In genomic region chr12:121934318-121934682, GRCh38 we compare ENCODE assay signal across 16 cellular contexts.
"Had no signal": no experiment of that assay in that cellular context is flagged by ENCODE, and none has a peak within 500 bp of the region (broad histone marks: within the 10 kb centered on the region; RNA-seq: fewer than 3 reads in every experiment).

No MANE protein-coding gene starts in this region.

- H3K36me3 ChIP-seq: uterus, WERI-Rb-1 had no signal

- H3K27me3 ChIP-seq: esophagus muscularis mucosa, tibial nerve, uterus had no signal

- H3K4me3 Mint-ChIP-seq: activated naive CD8-positive, alpha-beta T cell; mesothelial cell of epicardium; natural killer cell treated with Interleukin-12 subunit alpha and Interleukin-12 subunit beta and Interleukin-15 and Interleukin-18, amount 100 ng/mL, for 72 hours had no signal

- H3K27me3 Mint-ChIP-seq: natural killer cell treated with Interleukin-12 subunit alpha and Interleukin-12 subunit beta and Interleukin-15 and Interleukin-18, amount 100 ng/mL, for 72 hours had no signal

- H3K27ac ChIP-seq: esophagus muscularis mucosa, tibial nerve, uterus, WERI-Rb-1 had no signal

- H3K4me1 ChIP-seq: esophagus muscularis mucosa, tibial nerve, uterus had no signal

- H3K9me3 ChIP-seq: uterus had no signal

- DNase-seq: activated CD4-positive, alpha-beta T cell treated with anti-CD3 and anti-CD28 coated beads for 1 hour; activated CD4-positive, alpha-beta T cell treated with anti-CD3 and anti-CD28 coated beads, Interleukin-2, amount 50 U/mL, for 48 hours; activated gamma-delta T cell; effector CD8-positive, alpha-beta T cell; left cardiac atrium; nucleus accumbens; stimulated activated naive CD8-positive, alpha-beta T cell treated with anti-CD3 and anti-CD28 coated beads, Interleukin-15, Interleukin-2, amounts not matched to agents 100 U/mL and 50 U/mL, for 24 hours; substantia nigra; T-helper 2 cell; uterus had no signal

- H3K36me3 Mint-ChIP-seq: natural killer cell treated with Interleukin-12 subunit alpha and Interleukin-12 subunit beta and Interleukin-15 and Interleukin-18, amount 100 ng/mL, for 72 hours had no signal

- H3K4me3 ChIP-seq: esophagus muscularis mucosa, tibial nerve, uterus had no signal

- ATAC-seq: natural killer cell treated with Interleukin-12 subunit alpha and Interleukin-12 subunit beta and Interleukin-15 and Interleukin-18, amount 100 ng/mL, for 72 hours; stimulated activated naive CD8-positive, alpha-beta T cell treated with anti-CD3 and anti-CD28 coated beads, Interleukin-15, Interleukin-2, amounts not matched to agents 100 U/mL and 50 U/mL, for 24 hours had no signal

- H3K9me3 Mint-ChIP-seq: natural killer cell treated with Interleukin-12 subunit alpha and Interleukin-12 subunit beta and Interleukin-15 and Interleukin-18, amount 100 ng/mL, for 72 hours had no signal

- H3K27ac Mint-ChIP-seq: activated naive CD8-positive, alpha-beta T cell; mesothelial cell of epicardium; natural killer cell treated with Interleukin-12 subunit alpha and Interleukin-12 subunit beta and Interleukin-15 and Interleukin-18, amount 100 ng/mL, for 72 hours had no signal
